In the genomic region with DNA sequence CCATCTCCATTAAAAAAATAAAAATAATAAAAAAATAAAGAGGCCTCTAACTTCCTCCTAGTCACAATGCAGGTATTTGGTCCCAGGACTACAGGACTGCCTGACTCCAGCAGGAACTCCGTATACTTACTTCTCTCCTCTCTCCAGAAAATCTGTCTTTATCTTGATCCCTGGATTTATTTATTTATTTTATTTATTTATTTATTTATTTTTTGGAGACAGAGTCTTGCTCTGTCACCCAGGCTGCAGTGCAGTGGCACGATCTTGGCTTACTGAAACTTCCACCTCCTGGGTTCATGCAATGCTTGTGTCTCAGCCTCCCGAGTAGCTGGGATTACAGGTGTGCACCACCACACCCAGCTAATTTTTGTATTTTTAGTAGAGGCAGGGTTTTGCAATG, we compare ENCODE assay signal across 1 cellular context.
TF ChIP-seq lines count a peak whose summit lies in the region.

No MANE protein-coding gene starts in this region.

TF ChIP-seq in HEK293, 187 proteins besides CTCF, POLR2A, EP300 and RAD21 (continued from another document):
- TF ChIP-seq, protein P1, sequence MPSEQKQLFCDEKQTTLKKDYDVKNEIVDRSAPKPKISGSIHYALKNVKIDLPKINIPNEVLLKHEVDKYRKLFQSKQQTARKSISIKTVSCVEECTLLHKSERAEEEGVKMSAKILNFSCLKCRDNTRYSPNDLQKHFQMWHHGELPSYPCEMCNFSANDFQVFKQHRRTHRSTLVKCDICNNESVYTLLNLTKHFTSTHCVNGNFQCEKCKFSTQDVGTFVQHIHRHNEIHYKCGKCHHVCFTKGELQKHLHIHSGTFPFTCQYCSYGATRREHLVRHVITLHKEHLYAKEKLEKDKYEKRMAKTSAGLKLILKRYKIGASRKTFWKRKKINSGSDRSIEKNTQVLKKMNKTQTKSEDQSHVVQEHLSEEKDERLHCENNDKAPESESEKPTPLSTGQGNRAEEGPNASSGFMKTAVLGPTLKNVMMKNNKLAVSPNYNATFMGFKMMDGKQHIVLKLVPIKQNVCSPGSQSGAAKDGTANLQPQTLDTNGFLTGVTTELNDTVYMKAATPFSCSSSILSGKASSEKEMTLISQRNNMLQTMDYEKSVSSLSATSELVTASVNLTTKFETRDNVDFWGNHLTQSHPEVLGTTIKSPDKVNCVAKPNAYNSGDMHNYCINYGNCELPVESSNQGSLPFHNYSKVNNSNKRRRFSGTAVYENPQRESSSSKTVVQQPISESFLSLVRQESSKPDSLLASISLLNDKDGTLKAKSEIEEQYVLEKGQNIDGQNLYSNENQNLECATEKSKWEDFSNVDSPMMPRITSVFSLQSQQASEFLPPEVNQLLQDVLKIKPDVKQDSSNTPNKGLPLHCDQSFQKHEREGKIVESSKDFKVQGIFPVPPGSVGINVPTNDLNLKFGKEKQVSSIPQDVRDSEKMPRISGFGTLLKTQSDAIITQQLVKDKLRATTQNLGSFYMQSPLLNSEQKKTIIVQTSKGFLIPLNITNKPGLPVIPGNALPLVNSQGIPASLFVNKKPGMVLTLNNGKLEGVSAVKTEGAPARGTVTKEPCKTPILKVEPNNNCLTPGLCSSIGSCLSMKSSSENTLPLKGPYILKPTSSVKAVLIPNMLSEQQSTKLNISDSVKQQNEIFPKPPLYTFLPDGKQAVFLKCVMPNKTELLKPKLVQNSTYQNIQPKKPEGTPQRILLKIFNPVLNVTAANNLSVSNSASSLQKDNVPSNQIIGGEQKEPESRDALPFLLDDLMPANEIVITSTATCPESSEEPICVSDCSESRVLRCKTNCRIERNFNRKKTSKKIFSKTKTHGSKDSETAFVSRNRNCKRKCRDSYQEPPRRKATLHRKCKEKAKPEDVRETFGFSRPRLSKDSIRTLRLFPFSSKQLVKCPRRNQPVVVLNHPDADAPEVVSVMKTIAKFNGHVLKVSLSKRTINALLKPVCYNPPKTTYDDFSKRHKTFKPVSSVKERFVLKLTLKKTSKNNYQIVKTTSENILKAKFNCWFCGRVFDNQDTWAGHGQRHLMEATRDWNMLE (tag by site-specific recombination; conservative IDR thresholded peaks at IDR 0.05; ENCODE audit: low read depth): peak; percentile 76
- peak; percentile 16; the same call in 1 of the 2 replicates for TF ChIP-seq ZNF664 (tag by site-specific recombination; IDR thresholded peaks at IDR 0.05)
- 0 out of 2 replicates have a peak, but pooled peaks have one; percentile 38 for TF ChIP-seq ZNF266 (tag by site-specific recombination; IDR thresholded peaks at IDR 0.05; ENCODE audit: low read depth)
- TF ChIP-seq ZNF140 (tag by site-specific recombination; IDR thresholded peaks at IDR 0.05): peak; percentile 49; the same call in 1 of the 2 replicates
- peak; percentile 44 for TF ChIP-seq ZNF623 (tag by site-specific recombination; IDR thresholded peaks at IDR 0.05)
- TF ChIP-seq ZNF555 (tag by site-specific recombination; conservative IDR thresholded peaks at IDR 0.05): peak; percentile 34
